In the genomic region with DNA sequence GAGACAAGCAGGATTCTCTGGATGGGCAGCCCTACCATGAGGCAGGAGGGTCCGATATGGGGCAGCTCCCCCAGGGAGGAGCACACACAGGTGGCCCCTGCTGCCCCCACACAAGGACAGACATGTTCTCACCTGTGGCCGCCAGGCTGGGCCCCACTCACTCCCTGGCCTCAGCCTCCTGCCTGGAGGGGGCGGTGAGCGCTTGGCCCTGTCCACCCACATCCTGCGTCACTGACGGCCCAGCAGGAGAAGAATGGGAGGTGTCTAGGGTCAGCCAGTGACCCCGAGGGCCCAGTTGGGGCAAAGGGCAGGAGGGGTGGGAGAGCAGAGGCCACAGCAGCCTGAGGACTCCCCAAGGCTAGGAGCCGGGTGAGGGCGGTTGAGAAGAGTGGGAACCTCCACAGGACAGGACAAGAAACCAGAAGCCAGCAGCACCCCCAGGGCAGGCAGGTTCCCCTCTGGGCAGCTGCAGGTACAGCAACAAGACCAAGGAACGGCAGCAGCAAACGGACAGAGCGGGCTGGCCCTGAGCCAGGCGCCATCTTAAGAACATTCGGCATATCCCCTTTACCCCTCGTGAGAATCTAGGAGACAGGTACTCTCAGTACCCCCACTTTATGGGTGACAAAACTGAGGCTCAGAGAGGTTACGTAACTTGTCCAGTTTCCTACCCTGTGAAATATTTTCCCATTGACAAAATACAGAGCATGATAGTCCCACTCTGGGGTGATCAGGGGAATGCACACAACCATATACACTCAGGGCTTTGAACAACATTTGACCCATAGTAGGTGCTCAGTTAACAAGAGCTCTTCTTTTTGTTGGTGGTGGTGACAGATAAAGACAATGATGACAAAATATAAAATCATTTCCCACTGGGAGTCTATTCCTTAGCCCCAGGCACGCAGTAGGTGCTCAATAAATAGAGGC, we compare ENCODE assay signal across 15 cellular contexts.
A peak's percentile ranks its signal among the peaks of the same experiment; 100 is the strongest.
DNase-seq lines count a peak whose midpoint lies in the region; ATAC-seq and TF ChIP-seq lines count a peak whose summit lies in the region.
"Had no signal": no experiment of that assay in that cellular context is flagged by ENCODE, and none has a peak within 500 bp of the region (broad histone marks: within the 10 kb centered on the region; RNA-seq: fewer than 3 reads in every experiment).

No MANE protein-coding gene starts in this region.

- H3K27me3 ChIP-seq in liver (ENCODE audit: control insufficient read depth in 4 of 4, insufficient read depth in 4 of 4, low read length in 3 of 4) (no peaks in the 10 kb centered on the region), BE2C (no peaks in the 10 kb centered on the region)
- H3K27me3 ChIP-seq: left lung had no signal

- H3K9me3 ChIP-seq in T-helper 17 cell (ENCODE audit: control insufficient read depth, low read length, poor library complexity, severe bottlenecking) = no peaks in the 10 kb centered on the region
- H3K9me3 ChIP-seq in liver (ENCODE audit: control insufficient read depth in 4 of 4, low read length in 3 of 4) = no peaks in the 10 kb centered on the region
- H3K9me3 ChIP-seq in BE2C = no peaks in the 10 kb centered on the region
- H3K9me3 ChIP-seq: left lung had no signal

- H3K27ac ChIP-seq in liver (ENCODE audit: low read depth in 1 of 2, low read length in 2 of 2) = peak overlapping the region; percentile 22 to 62
- H3K27ac ChIP-seq: KMS-11, left lung had no signal

- no peak for ATAC-seq in natural killer cell treated with Interleukin-12 subunit alpha and Interleukin-12 subunit beta and Interleukin-15 and Interleukin-18, amount 100 ng/mL, for 72 hours
- ATAC-seq in natural killer cell (no peak), T-helper 17 cell (no peak)
- ATAC-seq: left lung had no signal

- H3K4me1 ChIP-seq in liver (ENCODE audit: control insufficient read depth in 4 of 4, insufficient read depth in 4 of 4, low read length in 3 of 4) (peaks cover 8 to 69% (median 51%) of the 10 kb centered on the region in 4 donors), BE2C (peaks cover 18% of the 10 kb centered on the region)

- peaks cover 13 to 31% of the 10 kb centered on the region in 2 donors for H3K4me1 Mint-ChIP-seq in natural killer cell treated with Interleukin-12 subunit alpha and Interleukin-12 subunit beta and Interleukin-15 and Interleukin-18, amount 100 ng/mL, for 72 hours (ENCODE audit: low read depth in 2 of 2)
- H3K4me1 Mint-ChIP-seq in natural killer cell (peaks cover 20 to 40% of the 10 kb centered on the region in 2 donors), T-helper 17 cell (peaks cover 32% of the 10 kb centered on the region), endothelial cell (ENCODE audit: unreplicated experiment) (no peaks in the 10 kb centered on the region)

- no peaks in the 10 kb centered on the region for H3K27me3 Mint-ChIP-seq in natural killer cell treated with Interleukin-12 subunit alpha and Interleukin-12 subunit beta and Interleukin-15 and Interleukin-18, amount 100 ng/mL, for 72 hours
- H3K27me3 Mint-ChIP-seq in natural killer cell (ENCODE audit: low read depth in 2 of 2) (no peaks in the 10 kb centered on the region), T-helper 17 cell (no peaks in the 10 kb centered on the region), endothelial cell (ENCODE audit: unreplicated experiment) (peaks cover 10% of the 10 kb centered on the region)

- WGBS in liver = 50% methylated on average over 17 of the region's 17 CpGs

- TF ChIP-seq RAD21 in liver (IDR thresholded peaks at IDR 0.05) = peak; percentile 63 to 71

- H3K9me3 Mint-ChIP-seq in natural killer cell treated with Interleukin-12 subunit alpha and Interleukin-12 subunit beta and Interleukin-15 and Interleukin-18, amount 100 ng/mL, for 72 hours = no peaks in the 10 kb centered on the region
- H3K9me3 Mint-ChIP-seq in natural killer cell (no peaks in the 10 kb centered on the region), endothelial cell (ENCODE audit: unreplicated experiment) (no peaks in the 10 kb centered on the region)

- H3K36me3 ChIP-seq in liver (ENCODE audit: control insufficient read depth in 4 of 4, insufficient read depth in 3 of 4, low read depth in 1 of 4, low read length in 3 of 4) (no peaks in the 10 kb centered on the region), BE2C (peaks cover 42% of the 10 kb centered on the region)

- TF ChIP-seq CTCF in natural killer cell (IDR thresholded peaks at IDR 0.05) = no peak
- peak; percentile 15 for TF ChIP-seq CTCF in liver (IDR thresholded peaks at IDR 0.05; ENCODE audit: low read depth, low read length, missing input control)
- no peak for TF ChIP-seq CTCF in BE2C (IDR thresholded peaks at IDR 0.05; ENCODE audit: low read depth, low read length)
- TF ChIP-seq CTCF in endothelial cell (IDR thresholded peaks at IDR 0.05; ENCODE audit: unreplicated experiment) = no peak
- no peak for TF ChIP-seq CTCF in foreskin fibroblast (IDR thresholded peaks at IDR 0.05; ENCODE audit: low read depth, low read length)

- intact Hi-C loops in natural killer cell (cut with micrococcal nuclease) = no loop called here

- no peak overlapping the region for H3K4me3 ChIP-seq in liver (ENCODE audit: low read depth in 1 of 3, low read length in 3 of 3)
- no peak overlapping the region for H3K4me3 ChIP-seq in BE2C (ENCODE audit: low read depth, low read length)
- H3K4me3 ChIP-seq in foreskin fibroblast (ENCODE audit: low read depth in 1 of 2, low read length in 2 of 2) = no peak overlapping the region
- H3K4me3 ChIP-seq: left lung had no signal

- H3K27ac Mint-ChIP-seq in natural killer cell treated with Interleukin-12 subunit alpha and Interleukin-12 subunit beta and Interleukin-15 and Interleukin-18, amount 100 ng/mL, for 72 hours = peak overlapping the region; percentile 75 to 87
- H3K27ac Mint-ChIP-seq in natural killer cell = peak overlapping the region in 1 of 2 donors; percentile 89
- H3K27ac Mint-ChIP-seq in T-helper 17 cell = peak overlapping the region; percentile 88
- no peak overlapping the region for H3K27ac Mint-ChIP-seq in endothelial cell (ENCODE audit: unreplicated experiment)

- no peaks in the 10 kb centered on the region for H3K36me3 Mint-ChIP-seq in natural killer cell treated with Interleukin-12 subunit alpha and Interleukin-12 subunit beta and Interleukin-15 and Interleukin-18, amount 100 ng/mL, for 72 hours
- H3K36me3 Mint-ChIP-seq in natural killer cell = no peaks in the 10 kb centered on the region
- no peaks in the 10 kb centered on the region for H3K36me3 Mint-ChIP-seq in T-helper 17 cell (ENCODE audit: low read depth)
- H3K36me3 Mint-ChIP-seq in endothelial cell (ENCODE audit: low read depth, unreplicated experiment) = peaks cover 7% of the 10 kb centered on the region

- peak overlapping the region; percentile 69 for H3K4me3 Mint-ChIP-seq in natural killer cell treated with Interleukin-12 subunit alpha and Interleukin-12 subunit beta and Interleukin-15 and Interleukin-18, amount 100 ng/mL, for 72 hours
- H3K4me3 Mint-ChIP-seq in natural killer cell = no peak overlapping the region
- H3K4me3 Mint-ChIP-seq in T-helper 17 cell = peak overlapping the region; percentile 21
- no peak overlapping the region for H3K4me3 Mint-ChIP-seq in endothelial cell (ENCODE audit: unreplicated experiment)

- H3K9ac ChIP-seq in liver (ENCODE audit: low read depth in 1 of 2, low read length in 2 of 2) = no peak overlapping the region
- H3K9ac ChIP-seq: KMS-11 had no signal

- DNase-seq in natural killer cell treated with Interleukin-12 subunit alpha and Interleukin-12 subunit beta and Interleukin-15 and Interleukin-18, amount 100 ng/mL, for 72 hours (ENCODE audit: low spot score) = no peak
- DNase-seq in natural killer cell = no peak
- no peak for DNase-seq in T-helper 17 cell
- DNase-seq in BE2C = no peak
- DNase-seq in endothelial cell (ENCODE audit: low spot score) = no peak
- DNase-seq in foreskin fibroblast = no peak
- DNase-seq in putamen (ENCODE audit: low spot score) = no peak
- DNase-seq: aorta, cortex of kidney, hypothalamus, NCI-H1694 treated with DMSO at 0.1 percent for 48 hours, NCI-H524 treated with DMSO at 0.1 percent for 48 hours had no signal

TF ChIP-seq in liver, 16 proteins besides CTCF, POLR2A, EP300 and RAD21 (continues in another document):
- peak; percentile 23 for TF ChIP-seq MAX (IDR thresholded peaks at IDR 0.05)
- peak in 1 of 2 donors; percentile 50 for TF ChIP-seq JUND (IDR thresholded peaks at IDR 0.05)
- TF ChIP-seq HNF4A (conservative IDR thresholded peaks at IDR 0.05) = peak; percentile 87 to 93
- peak; percentile 14 for TF ChIP-seq FOXA1 (IDR thresholded peaks at IDR 0.05)
- TF ChIP-seq TAF1 (conservative IDR thresholded peaks at IDR 0.05) = no peak
- peak; percentile 50 for TF ChIP-seq HNF4G (IDR thresholded peaks at IDR 0.05)
- TF ChIP-seq SP1 (IDR thresholded peaks at IDR 0.05) = peak; percentile 82
- peak; percentile 32 for TF ChIP-seq YY1 (IDR thresholded peaks at IDR 0.05)
- TF ChIP-seq, protein P1, sequence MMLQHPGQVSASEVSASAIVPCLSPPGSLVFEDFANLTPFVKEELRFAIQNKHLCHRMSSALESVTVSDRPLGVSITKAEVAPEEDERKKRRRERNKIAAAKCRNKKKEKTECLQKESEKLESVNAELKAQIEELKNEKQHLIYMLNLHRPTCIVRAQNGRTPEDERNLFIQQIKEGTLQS (IDR thresholded peaks at IDR 0.05) = no peak
- TF ChIP-seq ZBTB33 (IDR thresholded peaks at IDR 0.05) = no peak
- no peak for TF ChIP-seq GABPA (IDR thresholded peaks at IDR 0.05 in 1 of 2, conservative IDR thresholded peaks at IDR 0.05 in 1 of 2)
- peak; percentile 91 for TF ChIP-seq NR2F2 (IDR thresholded peaks at IDR 0.05)
- TF ChIP-seq EGR1 (IDR thresholded peaks at IDR 0.05; ENCODE audit: low read depth in 2 of 2) = peak; percentile 50 to 67
- TF ChIP-seq RXRA (IDR thresholded peaks at IDR 0.05) = peak; percentile 95 to 96

Comparison
In these comparisons a context has a peak if more than half of its experiments do, and no peak if none do; other contexts are left out.
1. H3K4me3 Mint-ChIP-seq: peak in natural killer cell treated with Interleukin-12 subunit alpha and Interleukin-12 subunit beta and Interleukin-15 and Interleukin-18, amount 100 ng/mL, for 72 hours (single experiment) and T-helper 17 cell (single experiment); none in natural killer cell (single experiment) and endothelial cell (single experiment).